In the genomic region with DNA sequence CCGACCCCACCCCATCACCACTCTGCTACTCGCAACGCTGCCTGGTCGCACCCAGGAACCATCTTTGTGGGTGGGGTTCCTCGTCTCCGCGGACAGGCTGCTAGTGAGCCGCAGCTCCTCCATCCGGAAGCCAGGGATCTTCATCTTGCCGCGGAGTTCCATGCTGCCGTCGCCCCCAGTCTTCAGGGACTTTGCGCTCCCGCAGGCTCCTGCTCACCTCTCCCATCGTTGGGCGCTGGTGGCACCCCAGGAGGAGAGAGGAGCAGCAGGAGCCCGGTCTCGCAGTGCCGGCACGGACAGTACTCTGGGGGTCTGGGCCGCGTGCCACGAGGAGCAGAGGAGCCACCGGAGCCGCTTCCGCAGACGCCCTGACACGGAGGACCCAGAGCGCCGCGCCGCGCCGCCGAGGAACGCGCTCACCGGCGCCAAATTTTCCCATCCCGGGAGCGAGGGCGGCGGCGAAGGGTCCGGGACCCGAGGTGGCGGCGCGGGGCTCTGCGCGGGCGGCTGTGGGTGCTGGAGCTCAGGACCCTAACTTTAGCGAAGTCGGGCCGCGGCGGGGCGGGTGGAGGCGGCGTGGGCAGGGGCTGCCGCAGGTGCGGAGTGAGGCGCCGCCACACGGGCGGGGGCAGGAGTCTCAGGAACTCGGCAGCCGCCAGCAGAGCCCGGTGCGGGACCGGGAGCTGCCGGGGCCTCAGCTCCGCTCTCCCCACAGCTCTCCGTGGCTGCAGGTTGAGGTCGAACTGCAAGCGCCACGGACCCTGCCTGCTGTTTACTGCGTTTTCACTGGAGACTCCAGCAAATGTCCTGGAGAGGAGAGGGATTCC, we compare ENCODE assay signal across 11 cellular contexts.
DNase-seq lines count a peak whose midpoint lies in the region; ATAC-seq, FAIRE-seq and TF ChIP-seq lines count a peak whose summit lies in the region.
"Had no signal": no experiment of that assay in that cellular context is flagged by ENCODE, and none has a peak within 500 bp of the region (broad histone marks: within the 10 kb centered on the region; RNA-seq: fewer than 3 reads in every experiment).

No MANE protein-coding gene starts in this region.

- H3K27me3 ChIP-seq in ectodermal cell (ENCODE audit: control insufficient read depth, insufficient read depth, low read length, poor library complexity, severe bottlenecking), result peaks cover 15% of the 10 kb centered on the region
- H3K27me3 ChIP-seq in mesendoderm (ENCODE audit: insufficient read depth, low read length, poor library complexity), result peaks cover 3% of the 10 kb centered on the region
- H3K27me3 ChIP-seq in prostate gland (replicated peaks; ENCODE audit: insufficient read depth), result peaks cover 13% of the 10 kb centered on the region

- no peak overlapping the region for H4K8ac ChIP-seq in mesendoderm (ENCODE audit: low read depth, low read length)

- H3K9me3 ChIP-seq in ectodermal cell (ENCODE audit: control insufficient read depth, low read length) (no peaks in the 10 kb centered on the region), prostate gland (no peaks in the 10 kb centered on the region)

- H3K79me2 ChIP-seq in mesendoderm (ENCODE audit: control insufficient read depth, insufficient read depth, low read length), result no peaks in the 10 kb centered on the region

- H3K4me1 ChIP-seq in ectodermal cell (ENCODE audit: control insufficient read depth, insufficient read depth, low read length) (peaks cover 12% of the 10 kb centered on the region), mesendoderm (ENCODE audit: control insufficient read depth, low read depth, low read length) (no peaks in the 10 kb centered on the region), prostate gland (replicated peaks) (no peaks in the 10 kb centered on the region)

- no peak overlapping the region for H3K27ac ChIP-seq in ectodermal cell (ENCODE audit: insufficient read depth, low read depth, low read length, poor library complexity, severe bottlenecking)
- no peak overlapping the region for H3K27ac ChIP-seq in mesendoderm (ENCODE audit: low read depth, low read length)
- no peak overlapping the region for H3K27ac ChIP-seq in prostate gland
- H3K27ac ChIP-seq: KMS-11 had no signal

- peak overlapping the region; percentile 63 for H3K9ac ChIP-seq in mesendoderm (ENCODE audit: low read length)
- H3K9ac ChIP-seq: KMS-11 had no signal

- 0% methylated on average over 79 of the region's 79 CpGs for WGBS in ectodermal cell, 2 experiments
- WGBS in mesendoderm (ENCODE audit: extremely low coverage, insufficient coverage, low lambda C conversion rate), result no CpG with 5 or more reads among the region's 79 CpGs
- under 1% methylated on average over 79 of the region's 79 CpGs for WGBS in prostate gland

- ATAC-seq in Right ventricle myocardium inferior (no peak), left cardiac atrium (no peak)
- ATAC-seq: T-cell had no signal

- H2AK5ac ChIP-seq in mesendoderm (ENCODE audit: low read length), result no peak overlapping the region

- H3K79me1 ChIP-seq in mesendoderm (ENCODE audit: low read length), result no peaks in the 10 kb centered on the region

- no peak overlapping the region for H4K5ac ChIP-seq in mesendoderm (ENCODE audit: low read length)

- no peak for FAIRE-seq in urothelium cell line (lab: Jason Lieb, UNC)

- peak overlapping the region; percentile 78 for H3K56ac ChIP-seq in mesendoderm (ENCODE audit: low read length)

- H3K4me2 ChIP-seq in mesendoderm (ENCODE audit: low read length), result peak overlapping the region; percentile 58
- H3K4me2 ChIP-seq: KMS-11 had no signal

- H3K18ac ChIP-seq in mesendoderm (ENCODE audit: low read length), result peak overlapping the region; percentile 57

- H3K4ac ChIP-seq in mesendoderm (ENCODE audit: low read depth, low read length), result peak overlapping the region; percentile 49

- H3K4me3 ChIP-seq in ectodermal cell (ENCODE audit: insufficient read depth, low read depth, low read length), result peak overlapping the region; percentile 53
- H3K4me3 ChIP-seq in mesendoderm (ENCODE audit: low read length), result peak overlapping the region; percentile 38
- no peak overlapping the region for H3K4me3 ChIP-seq in prostate gland
- H3K4me3 ChIP-seq: lung had no signal

- DNase-seq in Right ventricle myocardium inferior (ENCODE audit: missing footprints) (peak; percentile 39), left cardiac atrium (no peak), mesendoderm (peak; percentile 66), urothelium cell line (ENCODE audit: low spot score) (peak; percentile 54), prostate gland (ENCODE audit: low spot score) (no peak), NCI-H446 treated with DMSO at 0.1 percent for 48 hours (lab: John Stamatoyannopoulos, UW) (no peak), medulla oblongata (ENCODE audit: extremely low spot score) (no peak)

- H2BK15ac ChIP-seq in mesendoderm (replicated peaks; ENCODE audit: low read depth), result no peak overlapping the region

- no peak overlapping the region for H3K23ac ChIP-seq in mesendoderm (ENCODE audit: low read length)

- intact Hi-C loops in Right ventricle myocardium inferior (cut with DNase I), result no loop called here
- intact Hi-C loops in left cardiac atrium (cut with DNase I), result no loop called here
- intact Hi-C loops in prostate gland (cut with DNase I), result no loop called here

- no peak overlapping the region for H2BK5ac ChIP-seq in mesendoderm (ENCODE audit: low read length)

- TF ChIP-seq CTCF in prostate gland (IDR thresholded peaks at IDR 0.05), result no peak

- TF ChIP-seq POLR2A in prostate gland (IDR thresholded peaks at IDR 0.05), result no peak

- H2BK120ac ChIP-seq in mesendoderm (ENCODE audit: low read depth, low read length), result no peak overlapping the region

- H3K36me3 ChIP-seq in ectodermal cell (ENCODE audit: control insufficient read depth, insufficient read depth, low read length) (no peaks in the 10 kb centered on the region), mesendoderm (ENCODE audit: control insufficient read depth, insufficient read depth, low read length) (no peaks in the 10 kb centered on the region), prostate gland (no peaks in the 10 kb centered on the region)

Comparison
In these comparisons a context has a peak if more than half of its experiments do, and no peak if none do; other contexts are left out.
1. DNase-seq: peak in Right ventricle myocardium inferior (single experiment), mesendoderm (single experiment) and urothelium cell line (single experiment); none in left cardiac atrium (single experiment), prostate gland (single experiment), NCI-H446 treated with DMSO at 0.1 percent for 48 hours (single experiment) and medulla oblongata (single experiment).
2. H3K4me3 ChIP-seq: peak in ectodermal cell (single experiment) and mesendoderm (single experiment); none in prostate gland (0 of 2).